ENCODE assay signal across 1 cellular context in genomic region chr12:89477633-89478279, GRCh38.
TF ChIP-seq lines count a peak whose summit lies in the region.

No MANE protein-coding gene starts in this region.

TF ChIP-seq in GM12878, 131 proteins besides CTCF, POLR2A, EP300 and RAD21:
- TF ChIP-seq ZNF24 (IDR thresholded peaks at IDR 0.05) (0 out of 2 replicates have a peak, but pooled peaks have one; percentile 29), HCFC1 (IDR thresholded peaks at IDR 0.05; ENCODE audit: low read length) (no peak)
